ENCODE assay signal across 28 cellular contexts in the genomic region with DNA sequence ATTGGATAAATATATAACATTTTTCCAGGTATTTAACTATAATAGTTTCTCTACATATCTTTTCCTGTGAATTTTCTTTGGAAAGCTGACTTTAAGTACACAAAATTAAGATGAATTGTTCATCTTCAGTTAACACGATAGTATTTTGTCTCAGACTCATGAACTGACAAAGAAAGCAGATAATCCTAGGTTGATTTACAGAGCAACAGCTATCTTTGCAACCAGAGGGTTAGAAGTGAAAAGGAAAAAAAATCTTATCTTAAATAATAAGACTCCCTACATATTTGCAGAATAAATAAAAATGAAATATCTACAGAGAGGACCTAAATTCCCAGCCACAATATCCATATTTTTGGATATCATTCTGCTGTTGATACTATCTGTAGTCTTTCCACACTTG.
"Had no signal": no experiment of that assay in that cellular context is flagged by ENCODE, and none has a peak within 500 bp of the region (broad histone marks: within the 10 kb centered on the region; RNA-seq: fewer than 3 reads in every experiment).

No MANE protein-coding gene starts in this region.

- H3K4me1 Mint-ChIP-seq: stimulated activated effector memory CD8-positive, alpha-beta T cell treated with anti-CD3 and anti-CD28 coated beads, Interleukin-12 subunit alpha, Interleukin-12 subunit beta, amount 100 ng/mL, for 72 hours; stimulated activated memory B cell treated with anti-CD40 and anti-IgM and Interleukin-4, amounts not matched to agents 10 μg/mL and 1 μg/mL and 100 μg/mL, for 72 hours; stimulated activated naive B cell treated with anti-CD40 and anti-IgM and Interleukin-4, amounts not matched to agents 10 μg/mL and 1 μg/mL and 100 μg/mL, for 72 hours; stimulated activated naive CD8-positive, alpha-beta T cell treated with anti-CD3 and anti-CD28 coated beads, Interleukin-15, amount 100 ng/mL, for 72 hours had no signal

- H3K36me3 ChIP-seq: stomach, suprapubic skin, thoracic aorta, thyroid gland, tibial artery, tibial nerve, transverse colon, upper lobe of left lung, uterus, vagina had no signal

- DNase-seq: stimulated activated CD4-positive, alpha-beta T cell treated with anti-CD3 and anti-CD28 coated beads, Interleukin-2, amount 100 ng/mL, for 48 hours; stimulated activated CD4-positive, alpha-beta T cell treated with anti-CD3 and anti-CD28 coated beads, Interleukin-4, amount 100 ng/mL, for 1 hour; stimulated activated CD4-positive, alpha-beta T cell treated with anti-CD3 and anti-CD28 coated beads, Interleukin-4, amount 100 ng/mL, for 24 hours; stimulated activated CD4-positive, alpha-beta T cell treated with anti-CD3 and anti-CD28 coated beads, Interleukin-4, amount 100 ng/mL, for 4 hours; stimulated activated CD8-positive, alpha-beta memory T cell treated with anti-CD3 and anti-CD28 coated beads, Interleukin-4, amount 100 ng/mL, for 48 hours; stimulated activated naive B cell treated with anti-CD40 and anti-IgM and Interleukin-4, amounts not matched to agents 10 μg/mL and 1 μg/mL and 100 μg/mL, for 72 hours; stimulated activated naive CD4-positive, alpha-beta T cell; stimulated activated naive CD4-positive, alpha-beta T cell treated with Interleukin-2 at 50 U/mL for 16 hours; stimulated activated naive CD8-positive, alpha-beta T cell treated with anti-CD3 and anti-CD28 coated beads, Interleukin-15, amount 100 ng/mL, for 72 hours; stimulated activated naive CD8-positive, alpha-beta T cell treated with anti-CD3 and anti-CD28 coated beads, Interleukin-15, Interleukin-2, amounts not matched to agents 100 U/mL and 50 U/mL, for 24 hours; stomach; substantia nigra; testis; thyroid gland; tibial artery; transverse colon; trophoblast cell; upper lobe of left lung; uterus had no signal

- FAIRE-seq: urothelium cell line had no signal

- H3K27me3 Mint-ChIP-seq: stimulated activated memory B cell treated with anti-CD40 and anti-IgM and Interleukin-4, amounts not matched to agents 10 μg/mL and 1 μg/mL and 100 μg/mL, for 72 hours; stimulated activated naive B cell treated with anti-CD40 and anti-IgM and Interleukin-4, amounts not matched to agents 10 μg/mL and 1 μg/mL and 100 μg/mL, for 72 hours; stimulated activated naive CD8-positive, alpha-beta T cell treated with anti-CD3 and anti-CD28 coated beads, Interleukin-15, amount 100 ng/mL, for 72 hours; stimulated activated naive CD8-positive, alpha-beta T cell treated with anti-CD3 and anti-CD28 coated beads, Interleukin-15, Interleukin-2, amounts not matched to agents 100 ng/mL and 50 ng/mL, for 24 hours; type B pancreatic cell had no signal

- H3K27ac ChIP-seq: stomach, suprapubic skin, testis, thoracic aorta, thyroid gland, tibial artery, tibial nerve, transverse colon, upper lobe of left lung, uterus, vagina had no signal

- H3K9me3 Mint-ChIP-seq: type B pancreatic cell had no signal

- ATAC-seq: stimulated activated effector memory CD8-positive, alpha-beta T cell treated with anti-CD3 and anti-CD28 coated beads, Interleukin-12 subunit alpha, Interleukin-12 subunit beta, amount 100 ng/mL, for 72 hours; stimulated activated memory B cell treated with anti-CD40 and anti-IgM and Interleukin-4, amounts not matched to agents 10 μg/mL and 1 μg/mL and 100 μg/mL, for 72 hours; stimulated activated naive B cell treated with anti-CD40 and anti-IgM and Interleukin-4, amounts not matched to agents 10 μg/mL and 1 μg/mL and 100 μg/mL, for 72 hours; stimulated activated naive CD8-positive, alpha-beta T cell treated with anti-CD3 and anti-CD28 coated beads, Interleukin-15, amount 100 ng/mL, for 72 hours; stimulated activated naive CD8-positive, alpha-beta T cell treated with anti-CD3 and anti-CD28 coated beads, Interleukin-15, Interleukin-2, amounts not matched to agents 100 U/mL and 50 U/mL, for 24 hours had no signal

- H3K4me3 Mint-ChIP-seq: stimulated activated effector memory CD8-positive, alpha-beta T cell treated with anti-CD3 and anti-CD28 coated beads, Interleukin-12 subunit alpha, Interleukin-12 subunit beta, amount 100 ng/mL, for 72 hours; stimulated activated memory B cell treated with anti-CD40 and anti-IgM and Interleukin-4, amounts not matched to agents 10 μg/mL and 1 μg/mL and 100 μg/mL, for 72 hours; stimulated activated naive B cell treated with anti-CD40 and anti-IgM and Interleukin-4, amounts not matched to agents 10 μg/mL and 1 μg/mL and 100 μg/mL, for 72 hours; stimulated activated naive CD8-positive, alpha-beta T cell treated with anti-CD3 and anti-CD28 coated beads, Interleukin-15, amount 100 ng/mL, for 72 hours; stimulated activated naive CD8-positive, alpha-beta T cell treated with anti-CD3 and anti-CD28 coated beads, Interleukin-15, Interleukin-2, amounts not matched to agents 100 ng/mL and 50 ng/mL, for 24 hours; type B pancreatic cell had no signal

- H3K4me3 ChIP-seq: stomach, suprapubic skin, testis, thoracic aorta, thyroid gland, tibial artery, tibial nerve, transverse colon, upper lobe of left lung, uterus, vagina had no signal

- H3K27me3 ChIP-seq: stomach, suprapubic skin, testis, thyroid gland, tibial artery, tibial nerve, transverse colon, upper lobe of left lung, uterus, vagina had no signal

- H3K4me1 ChIP-seq: stomach, suprapubic skin, testis, thyroid gland, tibial artery, tibial nerve, transverse colon, upper lobe of left lung, uterus, vagina had no signal

- H3K36me3 Mint-ChIP-seq: stimulated activated effector memory CD8-positive, alpha-beta T cell treated with anti-CD3 and anti-CD28 coated beads, Interleukin-12 subunit alpha, Interleukin-12 subunit beta, amount 100 ng/mL, for 72 hours; stimulated activated memory B cell treated with anti-CD40 and anti-IgM and Interleukin-4, amounts not matched to agents 10 μg/mL and 1 μg/mL and 100 μg/mL, for 72 hours; stimulated activated naive B cell treated with anti-CD40 and anti-IgM and Interleukin-4, amounts not matched to agents 10 μg/mL and 1 μg/mL and 100 μg/mL, for 72 hours; type B pancreatic cell had no signal

- H3K27ac Mint-ChIP-seq: stimulated activated effector memory CD8-positive, alpha-beta T cell treated with anti-CD3 and anti-CD28 coated beads, Interleukin-12 subunit alpha, Interleukin-12 subunit beta, amount 100 ng/mL, for 72 hours; stimulated activated memory B cell treated with anti-CD40 and anti-IgM and Interleukin-4, amounts not matched to agents 10 μg/mL and 1 μg/mL and 100 μg/mL, for 72 hours; stimulated activated naive B cell treated with anti-CD40 and anti-IgM and Interleukin-4, amounts not matched to agents 10 μg/mL and 1 μg/mL and 100 μg/mL, for 72 hours; stimulated activated naive CD8-positive, alpha-beta T cell treated with anti-CD3 and anti-CD28 coated beads, Interleukin-15, amount 100 ng/mL, for 72 hours; stimulated activated naive CD8-positive, alpha-beta T cell treated with anti-CD3 and anti-CD28 coated beads, Interleukin-15, Interleukin-2, amounts not matched to agents 100 ng/mL and 50 ng/mL, for 24 hours; type B pancreatic cell had no signal

- H3K9me3 ChIP-seq: testis, thoracic aorta, thyroid gland, tibial artery, tibial nerve, transverse colon, upper lobe of left lung, uterus, vagina had no signal
